ENCODE assay signal across 2 cellular contexts in genomic region chr9:65283943-65284342, GRCh38. TPM values are rescaled to one million over a fixed set of nuclear protein-coding genes. Genes with fewer than 3 reads are reported as not detected.
"Had no signal": no experiment of that assay in that cellular context is flagged by ENCODE, and none has a peak within 500 bp of the region (broad histone marks: within the 10 kb centered on the region; RNA-seq: fewer than 3 reads in every experiment).

No MANE protein-coding gene starts in this region.

RNA-seq across cellular contexts. Expression of gene FOXD4L5, which starts 1.1 kb away (rescaled TPM):
- total RNA-seq: SJSA1 had no signal
- polyA plus RNA-seq: IMR-90 had no signal
